6 cellular contexts compared by ENCODE assay signal in genomic region chr5:139393497-139394122, GRCh38. TPM values are rescaled to one million over a fixed set of nuclear protein-coding genes. Genes with fewer than 3 reads are reported as not detected.
A peak's percentile ranks its signal among the peaks of the same experiment; 100 is the strongest.
DNase-seq lines count a peak whose midpoint lies in the region; TF ChIP-seq lines count a peak whose summit lies in the region.

No MANE protein-coding gene starts in this region.

- H3K27ac ChIP-seq in ascending aorta (no peak overlapping the region), neuronal stem cell (replicated peaks; ENCODE audit: low read length) (no peak overlapping the region), caudate nucleus (ENCODE audit: low read depth, low read length) (no peak overlapping the region)

- intact Hi-C loops in ascending aorta (cut with DNase I), result loop anchor here (1.0 kb wide), 1 partner anchor 24 kb away; no protein-coding TSS in a partner anchor

- H3K27me3 ChIP-seq in ascending aorta, result no peaks in the 10 kb centered on the region
- H3K27me3 ChIP-seq in neuronal stem cell (ENCODE audit: control insufficient read depth in 3 of 3, insufficient read depth in 3 of 3, low read depth in 1 of 3, low read length in 3 of 3), result peaks cover 25 to 52% (median 46%) of the 10 kb centered on the region in 3 experiments

- TF ChIP-seq CTCF in GM13977 (IDR thresholded peaks at IDR 0.05; ENCODE audit: extremely low read depth, insufficient read depth, missing control alignments), result no peak
- no peak for TF ChIP-seq CTCF in ascending aorta (IDR thresholded peaks at IDR 0.05)

- no peak overlapping the region for H4K91ac ChIP-seq in neuronal stem cell (ENCODE audit: low read depth, low read length, poor library complexity)

- peak overlapping the region; percentile 93 for H3K18ac ChIP-seq in neuronal stem cell (ENCODE audit: low read length)

- H2AK5ac ChIP-seq in neuronal stem cell (ENCODE audit: low read depth, low read length), result peak overlapping the region; percentile 91

- H3K9me3 ChIP-seq in ascending aorta (no peaks in the 10 kb centered on the region), neuronal stem cell (replicated peaks in 1 of 2; ENCODE audit: control insufficient read depth in 2 of 2, insufficient read depth in 1 of 2, low read depth in 1 of 2, low read length in 2 of 2) (peaks cover 0 to 17% of the 10 kb centered on the region in 2 donors)

- H3K36me3 ChIP-seq in ascending aorta (no peaks in the 10 kb centered on the region), neuronal stem cell (replicated peaks in 1 of 2; ENCODE audit: control insufficient read depth in 2 of 2, insufficient read depth in 2 of 2, low read length in 2 of 2) (no peaks in the 10 kb centered on the region)

- peak overlapping the region; percentile 77 for H3K4me2 ChIP-seq in neuronal stem cell (ENCODE audit: insufficient read depth, low read length, poor library complexity, severe bottlenecking)

- no peak overlapping the region for H2BK5ac ChIP-seq in neuronal stem cell (ENCODE audit: low read length)

- H2BK12ac ChIP-seq in neuronal stem cell (ENCODE audit: low read length), result no peak overlapping the region

- peak overlapping the region; percentile 50 for H3K9ac ChIP-seq in neuronal stem cell (ENCODE audit: low read depth, low read length, poor library complexity)

- H3K4ac ChIP-seq in neuronal stem cell (ENCODE audit: low read length), result no peak overlapping the region

- H3K4me3 ChIP-seq in ascending aorta (peak overlapping the region; percentile 59 to 65), neuronal stem cell (ENCODE audit: low read length in 2 of 2) (peak overlapping the region in 1 of 2 donors; percentile 76)

- peak overlapping the region; percentile 49 for H2BK15ac ChIP-seq in neuronal stem cell (ENCODE audit: low read length)

- peak overlapping the region; percentile 39 for H2BK120ac ChIP-seq in neuronal stem cell (ENCODE audit: low read depth, low read length)

- H4K8ac ChIP-seq in neuronal stem cell (ENCODE audit: low read depth, low read length), result peak overlapping the region; percentile 48

- no CpG with 5 or more reads among the region's 49 CpGs for WGBS in neuronal stem cell (ENCODE audit: extremely low coverage in 2 of 2, insufficient read length in 2 of 2, insufficient replicate concordance in 1 of 2), 2 donors

- H3K23ac ChIP-seq in neuronal stem cell (ENCODE audit: low read depth, low read length, poor library complexity), result peak overlapping the region; percentile 58

- in situ Hi-C loops in GM13977 (cut with MboI; ENCODE audit: low pct_unique_long_range_greater_than_20kb, low sequenced_read_pairs, unreplicated experiment), result no loop called here

- peaks cover 2% of the 10 kb centered on the region for H3K79me1 ChIP-seq in neuronal stem cell (ENCODE audit: low read depth, low read length)

- H3K4me1 ChIP-seq in ascending aorta (peaks cover 0 to 26% of the 10 kb centered on the region in 2 donors), neuronal stem cell (ENCODE audit: control insufficient read depth in 2 of 2, insufficient read depth in 1 of 2, low read depth in 1 of 2, low read length in 2 of 2) (peaks cover 0 to 6% of the 10 kb centered on the region in 2 donors)

- peak overlapping the region; percentile 87 for H2AFZ ChIP-seq in neuronal stem cell (ENCODE audit: low read length)

- H3K14ac ChIP-seq in neuronal stem cell (ENCODE audit: low read length), result peak overlapping the region; percentile 63

- peak; percentile 55 for DNase-seq in GM13977 (ENCODE audit: low spot score)
- no peak for DNase-seq in ascending aorta (ENCODE audit: low spot score in 2 of 2)
- no peak for DNase-seq in neuronal stem cell (ENCODE audit: low spot score)
- DNase-seq in ecto neural progenitor cell (ENCODE audit: low spot score), result no peak
- no peak for DNase-seq in caudate nucleus (lab: John Stamatoyannopoulos, UW)
- DNase-seq in NCI-H510A (lab: John Stamatoyannopoulos, UW), result no peak

RNA-seq across cellular contexts. Expression of gene PROB1, which starts 1.3 kb away (rescaled TPM):
- 4.3 TPM for total RNA-seq in ascending aorta
- 2.0 TPM for polyA plus RNA-seq in neuronal stem cell (2013, experiment 1 of 2)
- polyA plus RNA-seq in neuronal stem cell (2013, experiment 2 of 2), result 2.1 TPM

RNA-seq across cellular contexts. Expression of gene MZB1, which starts 3.9 kb away (rescaled TPM):
- total RNA-seq in ascending aorta, result 8.0 TPM
- polyA plus RNA-seq in neuronal stem cell (2013, experiment 1 of 2), result 0.31 TPM
- polyA plus RNA-seq in neuronal stem cell (2013, experiment 2 of 2), result 0.32 TPM

RNA-seq across cellular contexts. Expression of gene SPATA24, which starts 10.3 kb away (rescaled TPM):
- not detected for total RNA-seq in ascending aorta
- polyA plus RNA-seq in neuronal stem cell (2013, experiment 1 of 2), result 15.3 TPM
- 15.2 TPM for polyA plus RNA-seq in neuronal stem cell (2013, experiment 2 of 2)

RNA-seq across cellular contexts. Expression of gene SLC23A1, which starts 10.5 kb away (rescaled TPM):
- total RNA-seq in ascending aorta, result not detected
- polyA plus RNA-seq in neuronal stem cell (2013, experiment 1 of 2), result 0.01 TPM
- polyA plus RNA-seq in neuronal stem cell (2013, experiment 2 of 2), result 0.03 TPM

RNA-seq across cellular contexts. Expression of gene DNAJC18, which starts 45.7 kb away (rescaled TPM):
- total RNA-seq in ascending aorta, result 8.4 TPM
- 15.9 TPM for polyA plus RNA-seq in neuronal stem cell (2013, experiment 1 of 2)
- 15.9 TPM for polyA plus RNA-seq in neuronal stem cell (2013, experiment 2 of 2)
